ENCODE assay signal across 8 cellular contexts in genomic region chr17:67717624-67718324, GRCh38. TPM values are rescaled to one million over a fixed set of nuclear protein-coding genes. Genes with fewer than 3 reads are reported as not detected.
DNase-seq lines count a peak whose midpoint lies in the region; ATAC-seq and TF ChIP-seq lines count a peak whose summit lies in the region.

NOL11 (plus strand) TSS chr17:67717936; CDS start chr17:67717948, 12 bp downstream.

- H3K27me3 ChIP-seq in OCI-LY1 (ENCODE audit: insufficient read depth, low read length) = no peaks in the 10 kb centered on the region

- H3K27ac ChIP-seq in OCI-LY1 (ENCODE audit: low read depth, low read length, poor library complexity, severe bottlenecking) (peak within 1 kb of the TSS; percentile 79), mesodermal cell (ENCODE audit: low read depth, low read length, severe bottlenecking) (peak within 1 kb of the TSS; percentile 98)

- H3K4me1 ChIP-seq in OCI-LY1 (ENCODE audit: insufficient read depth, low read length, severe bottlenecking) (peaks cover 26% of the 10 kb centered on the region), mesodermal cell (ENCODE audit: control insufficient read depth, insufficient read depth, low read length, poor library complexity, severe bottlenecking) (no peaks in the 10 kb centered on the region)

- in situ Hi-C loops in endometrial microvascular endothelial cells (cut with HindIII; ENCODE audit: inconsistent ontology term, low pct_unique_long_range_greater_than_20kb, low sequenced_read_pairs) = no loop called here

- peak; percentile 94 for TF ChIP-seq CTCF in OCI-LY1 (IDR thresholded peaks at IDR 0.05; ENCODE audit: low read length)

- peak; percentile 96 for DNase-seq in DMS 273 treated with DMSO at 0.1 percent for 48 hours (lab: John Stamatoyannopoulos, UW)
- peak; percentile 90 for DNase-seq in HuH-7 (ENCODE audit: low spot score)
- DNase-seq in activated CD8-positive, alpha-beta memory T cell treated with anti-CD3 and anti-CD28 coated beads, Interleukin-2, amount 50 U/mL, for 4 hours = peak; percentile 100
- peak; percentile 99 for DNase-seq in stimulated activated CD8-positive, alpha-beta memory T cell treated with anti-CD3 and anti-CD28 coated beads, Interleukin-15, amount 100 ng/mL, for 4 hours (ENCODE audit: low read depth in 2 of 2)

- H3F3A ChIP-seq in OCI-LY1 (ENCODE audit: insufficient read depth, low read length) = no peaks in the 10 kb centered on the region

- H3K4me2 ChIP-seq in OCI-LY1 (ENCODE audit: low read length) = peak within 1 kb of the TSS; percentile 98

- H3K36me3 ChIP-seq in OCI-LY1 (ENCODE audit: insufficient read depth, low read length) (peaks cover 29% of the 10 kb centered on the region), mesodermal cell (ENCODE audit: control insufficient read depth, insufficient read depth, low read length) (peaks cover 32% of the 10 kb centered on the region)

- no peaks in the 10 kb centered on the region for H4K20me1 ChIP-seq in OCI-LY1 (ENCODE audit: insufficient read depth, low read length)

- peaks cover 22% of the 10 kb centered on the region for H3K79me2 ChIP-seq in OCI-LY1 (ENCODE audit: insufficient read depth, low read length)

- peak within 1 kb of the TSS; percentile 91 for H3K4me3 ChIP-seq in OCI-LY1 (ENCODE audit: low read depth, low read length, poor library complexity, severe bottlenecking)
- H3K4me3 ChIP-seq in mesodermal cell (ENCODE audit: extremely low read depth, insufficient read depth, low read length, poor library complexity, severe bottlenecking) = peak within 1 kb of the TSS; percentile 88

- peak; percentile 98 for ATAC-seq in GM21515 (IDR thresholded peaks at IDR 0.05; ENCODE audit: unreplicated experiment)

- H3K9me3 ChIP-seq in OCI-LY1 (ENCODE audit: low read length) (0 out of 2 replicates have a peak, but pooled peaks cover 2% of the 10 kb centered on the region), mesodermal cell (ENCODE audit: control insufficient read depth, low read length) (peaks cover 6% of the 10 kb centered on the region)

- no peaks in the 10 kb centered on the region for H3K9me2 ChIP-seq in OCI-LY1 (ENCODE audit: low read depth, low read length)

- peak within 1 kb of the TSS; percentile 80; the same call in 1 of the 2 replicates for H2AFZ ChIP-seq in OCI-LY1 (ENCODE audit: low read length)

- peak within 1 kb of the TSS; percentile 98 for H3K9ac ChIP-seq in OCI-LY1 (ENCODE audit: low read length)

- WGBS in mesodermal cell (ENCODE audit: insufficient coverage in 2 of 2), 2 experiments = 0 to 1% methylated on average over 39 to 46 of the region's 49 CpGs

RNA-seq across cellular contexts. Expression of gene NOL11, which starts in this region (rescaled TPM):
- total RNA-seq in endometrial microvascular endothelial cells (ENCODE audit: inconsistent ontology term) = 47.4 TPM
- 41.4 TPM for polyA plus RNA-seq in mesodermal cell (2013, experiment 1 of 2)
- 45.0 TPM for polyA plus RNA-seq in mesodermal cell (2013, experiment 2 of 2)

Comparison
In these comparisons a context has a peak if more than half of its experiments do, and no peak if none do; other contexts are left out.
1. Peak in every context shown above with its lines: DNase-seq, ATAC-seq, H3K4me3 ChIP-seq and H3K27ac ChIP-seq.